ENCODE assay signal across 8 cellular contexts in the genomic region with DNA sequence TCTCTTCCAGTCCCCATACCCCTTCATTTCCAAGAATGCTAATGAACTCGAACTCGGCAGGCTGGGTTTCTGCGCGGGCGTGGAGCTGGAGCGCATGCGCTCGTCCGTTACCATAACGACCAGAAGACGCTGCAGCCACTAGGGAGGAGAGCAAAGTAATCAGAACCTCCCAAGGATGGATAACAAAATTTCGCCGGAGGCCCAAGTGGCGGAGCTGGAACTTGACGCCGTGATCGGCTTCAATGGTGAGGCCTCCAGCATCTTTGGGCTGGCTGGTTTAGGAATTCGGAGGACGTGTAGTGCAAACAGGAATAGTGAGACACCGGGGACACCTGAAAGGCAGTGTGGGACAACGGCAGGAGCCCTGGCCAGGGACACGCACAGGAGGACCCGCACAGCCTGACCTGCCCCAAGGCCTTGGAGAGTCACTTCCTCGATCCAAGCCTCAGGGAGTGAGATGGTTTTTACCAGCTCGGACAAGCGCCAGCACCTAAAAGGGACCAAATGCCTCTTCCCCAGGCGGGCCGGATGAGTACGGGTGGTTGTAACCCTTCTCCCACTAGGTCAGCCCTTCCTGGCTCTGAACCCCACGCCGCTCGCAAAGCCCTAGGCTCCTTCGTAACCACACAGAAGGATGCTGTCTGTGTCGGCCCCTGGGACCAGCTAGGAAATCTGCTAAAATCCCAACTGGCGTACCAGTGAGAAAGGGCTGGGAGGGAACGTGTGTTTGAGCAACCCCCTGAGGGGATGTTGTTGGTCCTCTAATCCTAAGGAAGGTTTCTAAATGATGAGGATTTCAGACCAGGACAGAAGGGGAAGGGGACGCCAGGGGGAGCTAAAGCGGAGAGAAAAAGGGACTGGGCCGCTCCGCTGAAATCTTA. TPM values are rescaled to one million over a fixed set of nuclear protein-coding genes. Genes with fewer than 3 reads are reported as not detected.
DNase-seq lines count a peak whose midpoint lies in the region; ATAC-seq and TF ChIP-seq lines count a peak whose summit lies in the region.

A gene with protein sequence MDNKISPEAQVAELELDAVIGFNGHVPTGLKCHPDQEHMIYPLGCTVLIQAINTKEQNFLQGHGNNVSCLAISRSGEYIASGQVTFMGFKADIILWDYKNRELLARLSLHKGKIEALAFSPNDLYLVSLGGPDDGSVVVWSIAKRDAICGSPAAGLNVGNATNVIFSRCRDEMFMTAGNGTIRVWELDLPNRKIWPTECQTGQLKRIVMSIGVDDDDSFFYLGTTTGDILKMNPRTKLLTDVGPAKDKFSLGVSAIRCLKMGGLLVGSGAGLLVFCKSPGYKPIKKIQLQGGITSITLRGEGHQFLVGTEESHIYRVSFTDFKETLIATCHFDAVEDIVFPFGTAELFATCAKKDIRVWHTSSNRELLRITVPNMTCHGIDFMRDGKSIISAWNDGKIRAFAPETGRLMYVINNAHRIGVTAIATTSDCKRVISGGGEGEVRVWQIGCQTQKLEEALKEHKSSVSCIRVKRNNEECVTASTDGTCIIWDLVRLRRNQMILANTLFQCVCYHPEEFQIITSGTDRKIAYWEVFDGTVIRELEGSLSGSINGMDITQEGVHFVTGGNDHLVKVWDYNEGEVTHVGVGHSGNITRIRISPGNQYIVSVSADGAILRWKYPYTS (plus strand): TSS at position 122 of the 881 bp plus-strand sequence. CDS start 54 bp downstream, at position 176.

- peak within 1 kb of the TSS; percentile 86 to 89 for H3K27ac Mint-ChIP-seq in T-cell

- H3K9me3 ChIP-seq in adrenal gland (replicated peaks in 1 of 3) (no peaks in the 10 kb centered on the region), heart right ventricle (no peaks in the 10 kb centered on the region), tibial nerve (no peaks in the 10 kb centered on the region)

- CTCF ChIA-PET in T-cell (lab: Charles Lee), result interaction anchor here (0.5 to 1.8 kb wide), 7 partner anchors 10 to 1081 kb away, joined by 3 to 5 read pairs (median 3); no protein-coding TSS in a partner anchor

- H3K36me3 ChIP-seq in adrenal gland (replicated peaks in 1 of 2) (no peaks in the 10 kb centered on the region), heart right ventricle (no peaks in the 10 kb centered on the region), tibial nerve (no peaks in the 10 kb centered on the region)

- H3K27ac ChIP-seq in adrenal gland (peak within 1 kb of the TSS in 3 of 5 donors; percentile 48 to 81 (median 60)), heart right ventricle (peak within 1 kb of the TSS in 9 of 10 donors; percentile 13 to 86 (median 61)), tibial nerve (peak within 1 kb of the TSS; percentile 26 to 78 (median 62))

- TF ChIP-seq CTCF in adrenal gland (IDR thresholded peaks at IDR 0.05) (peak in 5 of 6 experiments; percentile 44 to 60 (median 57)), heart right ventricle (IDR thresholded peaks at IDR 0.05) (peak; percentile 39 to 83 (median 66)), tibial nerve (IDR thresholded peaks at IDR 0.05) (peak in 4 of 5 experiments; percentile 54 to 71 (median 61))

- TF ChIP-seq EP300 in tibial nerve (IDR thresholded peaks at IDR 0.05), result no peak

- POLR2A ChIA-PET in T-cell (lab: Charles Lee), result no interaction called here

- H3K4me3 Mint-ChIP-seq in T-cell, result peak within 1 kb of the TSS; percentile 94 to 97 (median 95)

- DNase-seq in SIG-M5 treated with dmso at 0.1 percent for 504 hours (lab: John Stamatoyannopoulos, UW; ENCODE audit: unreplicated experiment) (peak; percentile 61), SIG-M5 (lab: John Stamatoyannopoulos, UW) (no peak), LHCN-M2 (ENCODE audit: low read depth) (peak; percentile 75), T-cell (peak; percentile 41 to 76 (median 67)), adrenal gland (peak; percentile 75 to 90 (median 81)), heart right ventricle (peak; percentile 69 to 80), pons (ENCODE audit: low spot score) (peak; percentile 73), tibial nerve (ENCODE audit: low spot score in 2 of 2) (peak; percentile 64 to 77)

- TF ChIP-seq POLR2A in adrenal gland (IDR thresholded peaks at IDR 0.05) (no peak), tibial nerve (IDR thresholded peaks at IDR 0.05) (no peak)

- no peaks in the 10 kb centered on the region for H3K9me3 Mint-ChIP-seq in T-cell

- peaks cover 0 to 20% of the 10 kb centered on the region in 2 donors for H3K4me1 ChIP-seq in adrenal gland (replicated peaks in 1 of 2)
- peaks cover 0 to 32% (median 22%) of the 10 kb centered on the region in 9 donors for H3K4me1 ChIP-seq in heart right ventricle
- H3K4me1 ChIP-seq in tibial nerve, result peaks cover 0 to 33% (median 10%) of the 10 kb centered on the region in 4 donors

- H3K27me3 ChIP-seq in adrenal gland, result no peaks in the 10 kb centered on the region
- no peaks in the 10 kb centered on the region for H3K27me3 ChIP-seq in heart right ventricle
- H3K27me3 ChIP-seq in tibial nerve, result no peaks in the 10 kb centered on the region

- 2 to 4% (median 3%) methylated on average over 24 to 40 of the region's 40 CpGs for WGBS in adrenal gland, 4 donors
- WGBS in heart right ventricle, 2 donors, result 3 to 4% methylated on average over 40 of the region's 40 CpGs
- 2 to 4% methylated on average over 40 of the region's 40 CpGs for WGBS in tibial nerve, 2 donors

- H3K27me3 Mint-ChIP-seq in T-cell, result peaks cover 0 to 2% of the 10 kb centered on the region in 2 donors

- peak; percentile 66 to 81 (median 76) for ATAC-seq in T-cell (replicated peaks in 1 of 4)
- ATAC-seq in heart right ventricle, result peak; percentile 72 to 96 (median 87)

- peaks cover 34% of the 10 kb centered on the region in 3 donors for H3K4me1 Mint-ChIP-seq in T-cell

- H3K4me3 ChIP-seq in adrenal gland, result peak within 1 kb of the TSS in 3 of 4 donors; percentile 19 to 93 (median 68)
- peak within 1 kb of the TSS; percentile 48 to 98 (median 74) for H3K4me3 ChIP-seq in heart right ventricle
- H3K4me3 ChIP-seq in tibial nerve, result peak within 1 kb of the TSS; percentile 56 to 90 (median 73)

- no peaks in the 10 kb centered on the region for H3K36me3 Mint-ChIP-seq in T-cell

- intact Hi-C loops in adrenal gland (cut with DNase I), result no loop called here
- intact Hi-C loops in heart right ventricle (cut with DNase I), result loop anchor here in 1 of 10 donors (5.0 kb wide), 1 partner anchor 1041 kb away; no protein-coding TSS in a partner anchor

RNA-seq across cellular contexts. Expression of the gene that starts here (rescaled TPM):
- not detected in 2 replicates for total RNA-seq in LHCN-M2 (2014; rRNA removed)
- polyA plus RNA-seq in LHCN-M2 (2012), result 0.09 TPM
- total RNA-seq in T-cell, result not detected
- total RNA-seq in adrenal gland, result under 1 TPM in 6 of 8 donors, not detected in 2; 0.42 to 0.90 (median 0.66) TPM
- under 1 TPM; 0.10 to 0.99 (median 0.48) TPM for polyA plus RNA-seq in adrenal gland
- under 1 TPM in 1 of 10 donors, not detected in 9; 0.23 TPM for total RNA-seq in heart right ventricle
- polyA plus RNA-seq in heart right ventricle, result not detected
- total RNA-seq in tibial nerve, result 1 to 10 TPM in 1 of 4 donors, under 1 TPM in 2, not detected in 1; 0.22 to 1.6 (median 0.30) TPM

Comparison
In these comparisons a context has a peak if more than half of its experiments do, and no peak if none do; other contexts are left out.
1. Peak in DNase-seq in LHCN-M2; RNA of the gene not detected or under 1 TPM.
2. Peak in DNase-seq and ATAC-seq in T-cell; RNA of the gene not detected or under 1 TPM.
3. Peak in DNase-seq, H3K4me3 ChIP-seq and H3K27ac ChIP-seq in adrenal gland; RNA of the gene not detected or under 1 TPM.
4. Peak in DNase-seq, ATAC-seq, H3K4me3 ChIP-seq and H3K27ac ChIP-seq in heart right ventricle; RNA of the gene not detected or under 1 TPM.